Comparison of ENCODE assay signal across 1 cellular context in genomic region chr11:30567148-30567547, GRCh38.
TF ChIP-seq lines count a peak whose summit lies in the region.

No MANE protein-coding gene starts in this region.

TF ChIP-seq in WTC11, 78 proteins besides CTCF, POLR2A, EP300 and RAD21 (continued from another document):
- TF ChIP-seq FOXJ3 (CRISPR knock-in tag; IDR thresholded peaks at IDR 0.05; ENCODE audit: borderline replicate concordance) (no peak), E2F4 (CRISPR knock-in tag; IDR thresholded peaks at IDR 0.05; ENCODE audit: borderline replicate concordance, low read depth) (no peak), IRF2 (CRISPR knock-in tag; IDR thresholded peaks at IDR 0.05; ENCODE audit: borderline replicate concordance, low read depth) (no peak), ZNF512 (CRISPR knock-in tag; IDR thresholded peaks at IDR 0.05; ENCODE audit: borderline replicate concordance) (no peak), JUN (CRISPR knock-in tag; IDR thresholded peaks at IDR 0.05) (no peak), ZNF121 (CRISPR knock-in tag; IDR thresholded peaks at IDR 0.05) (no peak), ZNF219 (CRISPR knock-in tag; IDR thresholded peaks at IDR 0.05; ENCODE audit: borderline replicate concordance) (no peak)
